Comparison of ENCODE assay signal across 12 cellular contexts in genomic region chr20:24738981-24739633, GRCh38.
DNase-seq lines count a peak whose midpoint lies in the region; ATAC-seq and TF ChIP-seq lines count a peak whose summit lies in the region.
"Had no signal": no experiment of that assay in that cellular context is flagged by ENCODE, and none has a peak within 500 bp of the region (broad histone marks: within the 10 kb centered on the region; RNA-seq: fewer than 3 reads in every experiment).

No MANE protein-coding gene starts in this region.

- H3K9me3 ChIP-seq in Peyer's patch = no peaks in the 10 kb centered on the region

- H3K4me3 ChIP-seq in Peyer's patch = no peak overlapping the region

- H3K4me3 Mint-ChIP-seq in natural killer cell treated with Interleukin-12 subunit alpha and Interleukin-12 subunit beta and Interleukin-15 and Interleukin-18, amount 100 ng/mL, for 72 hours = peak overlapping the region; percentile 13
- no peak overlapping the region for H3K4me3 Mint-ChIP-seq in natural killer cell
- H3K4me3 Mint-ChIP-seq in activated T-helper 17 cell treated with anti-CD3 and anti-CD28 coated beads, Interleukin-2, amount 50 U/mL, for 72 hours = peak overlapping the region; percentile 50
- H3K4me3 Mint-ChIP-seq: nephron had no signal

- intact Hi-C loops in natural killer cell (cut with micrococcal nuclease) (no loop called here), Right ventricle myocardium superior (cut with DNase I) (no loop called here)

- no peaks in the 10 kb centered on the region for H3K36me3 ChIP-seq in Peyer's patch

- H3K4me1 Mint-ChIP-seq in natural killer cell treated with Interleukin-12 subunit alpha and Interleukin-12 subunit beta and Interleukin-15 and Interleukin-18, amount 100 ng/mL, for 72 hours (ENCODE audit: low read depth in 2 of 2) = peaks cover 7 to 14% of the 10 kb centered on the region in 2 donors
- H3K4me1 Mint-ChIP-seq in natural killer cell = peaks cover 6 to 9% of the 10 kb centered on the region in 2 donors
- peaks cover 6% of the 10 kb centered on the region for H3K4me1 Mint-ChIP-seq in activated T-helper 17 cell treated with anti-CD3 and anti-CD28 coated beads, Interleukin-2, amount 50 U/mL, for 72 hours

- ATAC-seq in natural killer cell treated with Interleukin-12 subunit alpha and Interleukin-12 subunit beta and Interleukin-15 and Interleukin-18, amount 100 ng/mL, for 72 hours = peak in 1 of 2 donors; percentile 40
- ATAC-seq in natural killer cell (no peak), HG02610 (IDR thresholded peaks at IDR 0.05; ENCODE audit: unreplicated experiment) (peak; percentile 66), Right ventricle myocardium superior (ENCODE audit: poor library complexity) (no peak)
- peak; percentile 42 for ATAC-seq in activated T-helper 17 cell treated with anti-CD3 and anti-CD28 coated beads, Interleukin-2, amount 50 U/mL, for 72 hours (replicated peaks)

- H3K4me1 ChIP-seq in Peyer's patch = no peaks in the 10 kb centered on the region

- no peaks in the 10 kb centered on the region for H3K27me3 ChIP-seq in Peyer's patch

- peak overlapping the region; percentile 2 to 63 for H3K27ac Mint-ChIP-seq in natural killer cell treated with Interleukin-12 subunit alpha and Interleukin-12 subunit beta and Interleukin-15 and Interleukin-18, amount 100 ng/mL, for 72 hours
- H3K27ac Mint-ChIP-seq in natural killer cell = peak overlapping the region in 1 of 2 donors; percentile 84
- H3K27ac Mint-ChIP-seq in activated T-helper 17 cell treated with anti-CD3 and anti-CD28 coated beads, Interleukin-2, amount 50 U/mL, for 72 hours = peak overlapping the region; percentile 48

- TF ChIP-seq CTCF in natural killer cell (IDR thresholded peaks at IDR 0.05) (no peak), Peyer's patch (IDR thresholded peaks at IDR 0.05) (no peak)

- H3K36me3 Mint-ChIP-seq in natural killer cell treated with Interleukin-12 subunit alpha and Interleukin-12 subunit beta and Interleukin-15 and Interleukin-18, amount 100 ng/mL, for 72 hours = no peaks in the 10 kb centered on the region
- no peaks in the 10 kb centered on the region for H3K36me3 Mint-ChIP-seq in natural killer cell
- no peaks in the 10 kb centered on the region for H3K36me3 Mint-ChIP-seq in activated T-helper 17 cell treated with anti-CD3 and anti-CD28 coated beads, Interleukin-2, amount 50 U/mL, for 72 hours (ENCODE audit: low read depth)

- H3K9me3 Mint-ChIP-seq in natural killer cell treated with Interleukin-12 subunit alpha and Interleukin-12 subunit beta and Interleukin-15 and Interleukin-18, amount 100 ng/mL, for 72 hours = no peaks in the 10 kb centered on the region
- no peaks in the 10 kb centered on the region for H3K9me3 Mint-ChIP-seq in natural killer cell
- no peaks in the 10 kb centered on the region for H3K9me3 Mint-ChIP-seq in activated T-helper 17 cell treated with anti-CD3 and anti-CD28 coated beads, Interleukin-2, amount 50 U/mL, for 72 hours
- H3K9me3 Mint-ChIP-seq: nephron had no signal

- no peak for TF ChIP-seq POLR2A in Peyer's patch (IDR thresholded peaks at IDR 0.05)

- no peak overlapping the region for H3K27ac ChIP-seq in Peyer's patch

- no peaks in the 10 kb centered on the region for H3K27me3 Mint-ChIP-seq in natural killer cell treated with Interleukin-12 subunit alpha and Interleukin-12 subunit beta and Interleukin-15 and Interleukin-18, amount 100 ng/mL, for 72 hours
- no peaks in the 10 kb centered on the region for H3K27me3 Mint-ChIP-seq in natural killer cell (ENCODE audit: low read depth in 2 of 2)
- H3K27me3 Mint-ChIP-seq in activated T-helper 17 cell treated with anti-CD3 and anti-CD28 coated beads, Interleukin-2, amount 50 U/mL, for 72 hours = no peaks in the 10 kb centered on the region

- no peak for DNase-seq in natural killer cell treated with Interleukin-12 subunit alpha and Interleukin-12 subunit beta and Interleukin-15 and Interleukin-18, amount 100 ng/mL, for 72 hours (ENCODE audit: low spot score)
- no peak for DNase-seq in natural killer cell
- DNase-seq in Right ventricle myocardium superior = no peak
- no peak for DNase-seq in KG1 (lab: John Stamatoyannopoulos, UW)
- no peak for DNase-seq in Peyer's patch
- DNase-seq in NCI-H1417 (lab: John Stamatoyannopoulos, UW) = no peak
- DNase-seq: AML-193; NCI-H146; stimulated activated naive CD4-positive, alpha-beta T cell treated with Interleukin-2 at 50 U/mL for 16 hours had no signal

Comparison
In these comparisons a context has a peak if more than half of its experiments do, and no peak if none do; other contexts are left out.
1. ATAC-seq: peak in HG02610 (single experiment) and activated T-helper 17 cell treated with anti-CD3 and anti-CD28 coated beads, Interleukin-2, amount 50 U/mL, for 72 hours (single experiment); none in natural killer cell (0 of 3) and Right ventricle myocardium superior (single experiment).